ENCODE assay signal across 17 cellular contexts in the genomic region with DNA sequence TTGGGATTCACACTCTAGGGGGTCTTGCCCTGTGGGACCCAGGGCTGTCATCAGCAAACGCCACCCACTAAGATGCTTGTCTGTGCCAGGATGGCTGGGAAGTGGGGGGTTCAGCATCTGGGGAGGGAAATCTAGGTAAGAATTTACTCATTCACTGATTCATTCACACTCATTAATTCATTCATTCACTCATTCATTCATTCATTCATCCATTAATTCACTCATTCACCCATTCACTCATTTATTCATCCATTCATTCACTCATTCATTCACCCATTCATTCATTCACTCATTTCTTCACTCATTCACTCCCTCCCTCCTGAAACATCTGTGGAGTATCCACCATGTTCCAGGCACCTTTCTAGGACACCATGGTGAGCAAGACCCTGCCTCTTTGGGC.
DNase-seq lines count a peak whose midpoint lies in the region; ATAC-seq and TF ChIP-seq lines count a peak whose summit lies in the region.
"Had no signal": no experiment of that assay in that cellular context is flagged by ENCODE, and none has a peak within 500 bp of the region (broad histone marks: within the 10 kb centered on the region; RNA-seq: fewer than 3 reads in every experiment).

No MANE protein-coding gene starts in this region.

- H4K20me1 ChIP-seq in BLaER1, result peaks cover 6% of the 10 kb centered on the region; the same call in 1 of the 2 replicates
- H4K20me1 ChIP-seq in BLaER1 treated with 17β-estradiol and CSF1 and Interleukin-3, amounts not matched to agents 10 nM and 100 nM, result peaks cover 0 to 24% (median 0%) of the 10 kb centered on the region in 11 experiments; a peak in 5 of 22 replicates

- H3K27me3 ChIP-seq in BLaER1 (no peaks in the 10 kb centered on the region), WERI-Rb-1 (ENCODE audit: insufficient read depth, low read depth, severe bottlenecking) (no peaks in the 10 kb centered on the region)
- H3K27me3 ChIP-seq in BLaER1 treated with 17β-estradiol and CSF1 and Interleukin-3, amounts not matched to agents 10 nM and 100 nM, result peaks cover 0 to 14% (median 0%) of the 10 kb centered on the region in 11 experiments; a peak in 4 of 22 replicates

- H3K4me3 Mint-ChIP-seq in brain, result no peak overlapping the region
- H3K4me3 Mint-ChIP-seq in T-helper 2 cell treated with Interferon-gamma antibody and Interleukin-4, amounts not matched to agents 5 μg/mL and 100 μg/mL, for 36 hours, result no peak overlapping the region
- H3K4me3 Mint-ChIP-seq: CD4-positive, alpha-beta memory T cell had no signal

- DNase-seq in WERI-Rb-1, result no peak
- DNase-seq in activated naive CD4-positive, alpha-beta T cell treated with anti-CD3 and anti-CD28 coated beads, Interleukin-2, amount 50 U/mL, for 16 hours, result no peak
- DNase-seq in T-helper 2 cell treated with Interferon-gamma antibody and Interleukin-4, amounts not matched to agents 5 μg/mL and 100 μg/mL, for 36 hours (ENCODE audit: low spot score), result no peak
- DNase-seq: C1 segment of cervical spinal cord; Calu3; CD4-positive, alpha-beta memory T cell; COR-L47; DMS53; DMS79 treated with DMSO at 0.1 percent for 48 hours; GF-D8; GM23248; H7; HCEC 1CT had no signal

- peaks cover 79% of the 10 kb centered on the region for H3K4me1 Mint-ChIP-seq in brain
- H3K4me1 Mint-ChIP-seq in T-helper 2 cell treated with Interferon-gamma antibody and Interleukin-4, amounts not matched to agents 5 μg/mL and 100 μg/mL, for 36 hours (ENCODE audit: low read depth), result no peaks in the 10 kb centered on the region
- H3K4me1 Mint-ChIP-seq: CD4-positive, alpha-beta memory T cell had no signal

- H3K9ac ChIP-seq in BLaER1, result no peak overlapping the region
- no peak overlapping the region for H3K9ac ChIP-seq in BLaER1 treated with 17β-estradiol and CSF1 and Interleukin-3, amounts not matched to agents 10 nM and 100 nM
- H3K9ac ChIP-seq: GM23248 had no signal

- H3K9me3 Mint-ChIP-seq in brain, result peaks cover 0 to 2% (median 0%) of the 10 kb centered on the region in 5 experiments
- H3K9me3 Mint-ChIP-seq in T-helper 2 cell treated with Interferon-gamma antibody and Interleukin-4, amounts not matched to agents 5 μg/mL and 100 μg/mL, for 36 hours, result no peaks in the 10 kb centered on the region
- H3K9me3 Mint-ChIP-seq: CD4-positive, alpha-beta memory T cell had no signal

- peaks cover 4% of the 10 kb centered on the region for H3K27me3 Mint-ChIP-seq in brain
- no peaks in the 10 kb centered on the region for H3K27me3 Mint-ChIP-seq in T-helper 2 cell treated with Interferon-gamma antibody and Interleukin-4, amounts not matched to agents 5 μg/mL and 100 μg/mL, for 36 hours (ENCODE audit: low read depth)

- H3K4me3 ChIP-seq in BLaER1 (no peak overlapping the region), WERI-Rb-1 (ENCODE audit: low read depth, low read length) (no peak overlapping the region)
- no peak overlapping the region for H3K4me3 ChIP-seq in BLaER1 treated with 17β-estradiol and CSF1 and Interleukin-3, amounts not matched to agents 10 nM and 100 nM
- H3K4me3 ChIP-seq: GM23248 had no signal

- H3K36me3 ChIP-seq in BLaER1, result no peaks in the 10 kb centered on the region
- H3K36me3 ChIP-seq in BLaER1 treated with 17β-estradiol and CSF1 and Interleukin-3, amounts not matched to agents 10 nM and 100 nM, result no peaks in the 10 kb centered on the region
- peaks cover 25% of the 10 kb centered on the region for H3K36me3 ChIP-seq in WERI-Rb-1

- no peak for TF ChIP-seq CTCF in WERI-Rb-1 (IDR thresholded peaks at IDR 0.05; ENCODE audit: low read depth, low read length)
- no peak for TF ChIP-seq CTCF in brain (conservative IDR thresholded peaks at IDR 0.05)

- H3K27ac ChIP-seq in BLaER1 (no peak overlapping the region), WERI-Rb-1 (peak overlapping the region; percentile 87)
- no peak overlapping the region for H3K27ac ChIP-seq in BLaER1 treated with 17β-estradiol and CSF1 and Interleukin-3, amounts not matched to agents 10 nM and 100 nM
- H3K27ac ChIP-seq: GM23248 had no signal

- no peaks in the 10 kb centered on the region for H3K36me3 Mint-ChIP-seq in brain
- no peaks in the 10 kb centered on the region for H3K36me3 Mint-ChIP-seq in T-helper 2 cell treated with Interferon-gamma antibody and Interleukin-4, amounts not matched to agents 5 μg/mL and 100 μg/mL, for 36 hours (ENCODE audit: low read depth)
- H3K36me3 Mint-ChIP-seq: CD4-positive, alpha-beta memory T cell had no signal

- H3K27ac Mint-ChIP-seq in brain, result peak overlapping the region in 3 of 5 experiments; percentile 87 to 93 (median 93)
- H3K27ac Mint-ChIP-seq in T-helper 2 cell treated with Interferon-gamma antibody and Interleukin-4, amounts not matched to agents 5 μg/mL and 100 μg/mL, for 36 hours, result no peak overlapping the region

- no peaks in the 10 kb centered on the region for H3K9me3 ChIP-seq in BLaER1
- H3K9me3 ChIP-seq in BLaER1 treated with 17β-estradiol and CSF1 and Interleukin-3, amounts not matched to agents 10 nM and 100 nM (replicated peaks in 1 of 11), result no peaks in the 10 kb centered on the region
- H3K9me3 ChIP-seq in WERI-Rb-1 (ENCODE audit: severe bottlenecking), result no peaks in the 10 kb centered on the region

- no peak for ATAC-seq in GM21619 (IDR thresholded peaks at IDR 0.05; ENCODE audit: unreplicated experiment)

- H3K4me2 ChIP-seq in BLaER1, result peak overlapping the region; percentile 55
- H3K4me2 ChIP-seq in BLaER1 treated with 17β-estradiol and CSF1 and Interleukin-3, amounts not matched to agents 10 nM and 100 nM, result peak overlapping the region in 9 of 11 experiments; percentile 11 to 72 (median 60); a peak in 17 of 22 replicates

- H3K4me1 ChIP-seq in BLaER1, result peaks cover 46% of the 10 kb centered on the region
- H3K4me1 ChIP-seq in BLaER1 treated with 17β-estradiol and CSF1 and Interleukin-3, amounts not matched to agents 10 nM and 100 nM, result peaks cover 0 to 41% (median 28%) of the 10 kb centered on the region in 10 experiments; a peak in 18 of 20 replicates
